15 cellular contexts compared by ENCODE assay signal in genomic region chr4:3177905-3178304, GRCh38.
DNase-seq lines count a peak whose midpoint lies in the region; TF ChIP-seq lines count a peak whose summit lies in the region.
"Had no signal": no experiment of that assay in that cellular context is flagged by ENCODE, and none has a peak within 500 bp of the region (broad histone marks: within the 10 kb centered on the region; RNA-seq: fewer than 3 reads in every experiment).

No MANE protein-coding gene starts in this region.

- peaks cover 63% of the 10 kb centered on the region for H3K36me3 Mint-ChIP-seq in nephron progenitor cell (ENCODE audit: low read depth)

- H3K27me3 Mint-ChIP-seq in nephron progenitor cell (ENCODE audit: low read depth, poor library complexity): no peaks in the 10 kb centered on the region
- H3K27me3 Mint-ChIP-seq: B cell; CD4-positive, alpha-beta T cell had no signal

- peaks cover 72% of the 10 kb centered on the region for H3K4me1 Mint-ChIP-seq in nephron progenitor cell

- no peaks in the 10 kb centered on the region for H3K9me3 Mint-ChIP-seq in nephron progenitor cell
- H3K9me3 Mint-ChIP-seq: CD4-positive, alpha-beta T cell; HFFc6 had no signal

- peaks cover 61% of the 10 kb centered on the region for H3K36me3 ChIP-seq in WERI-Rb-1

- no peaks in the 10 kb centered on the region for H3K9me3 ChIP-seq in WERI-Rb-1 (ENCODE audit: severe bottlenecking)

- no peak overlapping the region for H3K27ac Mint-ChIP-seq in nephron progenitor cell
- H3K27ac Mint-ChIP-seq: B cell; CD4-positive, alpha-beta T cell; HFFc6 had no signal

- no peak overlapping the region for H3K4me3 ChIP-seq in WERI-Rb-1 (ENCODE audit: low read depth, low read length)

- peak overlapping the region; percentile 80 for H3K27ac ChIP-seq in WERI-Rb-1

- H3K4me3 Mint-ChIP-seq in nephron progenitor cell: peak overlapping the region; percentile 11
- H3K4me3 Mint-ChIP-seq: B cell; CD4-positive, alpha-beta T cell; HFFc6 had no signal

- TF ChIP-seq CTCF in WERI-Rb-1 (IDR thresholded peaks at IDR 0.05; ENCODE audit: low read depth, low read length): no peak
- no peak for TF ChIP-seq CTCF in nephron progenitor cell (IDR thresholded peaks at IDR 0.05)

- DNase-seq in NCI-H1694 treated with DMSO at 0.1 percent for 48 hours (lab: John Stamatoyannopoulos, UW) (peak; percentile 19), NCI-H1694 (lab: John Stamatoyannopoulos, UW) (no peak), WERI-Rb-1 (peak; percentile 42), nephron progenitor cell (no peak), GM03348 (ENCODE audit: low spot score) (no peak), middle frontal gyrus (ENCODE audit: extremely low spot score, low spot score) (no peak), AML-193 (lab: John Stamatoyannopoulos, UW) (no peak)
- DNase-seq: 8988T; C1 segment of cervical spinal cord; CD4-positive, alpha-beta T cell; DMS53; GF-D8; HCEC 1CT; HFFc6 had no signal

- H3K27me3 ChIP-seq in WERI-Rb-1 (ENCODE audit: insufficient read depth, low read depth, severe bottlenecking): no peaks in the 10 kb centered on the region

Comparison
In these comparisons a context has a peak if more than half of its experiments do, and no peak if none do; other contexts are left out.
1. DNase-seq: peak in NCI-H1694 treated with DMSO at 0.1 percent for 48 hours (single experiment) and WERI-Rb-1 (single experiment); none in NCI-H1694 (single experiment), nephron progenitor cell (single experiment), GM03348 (single experiment), middle frontal gyrus (single experiment) and AML-193 (0 of 2).